In the genomic region with DNA sequence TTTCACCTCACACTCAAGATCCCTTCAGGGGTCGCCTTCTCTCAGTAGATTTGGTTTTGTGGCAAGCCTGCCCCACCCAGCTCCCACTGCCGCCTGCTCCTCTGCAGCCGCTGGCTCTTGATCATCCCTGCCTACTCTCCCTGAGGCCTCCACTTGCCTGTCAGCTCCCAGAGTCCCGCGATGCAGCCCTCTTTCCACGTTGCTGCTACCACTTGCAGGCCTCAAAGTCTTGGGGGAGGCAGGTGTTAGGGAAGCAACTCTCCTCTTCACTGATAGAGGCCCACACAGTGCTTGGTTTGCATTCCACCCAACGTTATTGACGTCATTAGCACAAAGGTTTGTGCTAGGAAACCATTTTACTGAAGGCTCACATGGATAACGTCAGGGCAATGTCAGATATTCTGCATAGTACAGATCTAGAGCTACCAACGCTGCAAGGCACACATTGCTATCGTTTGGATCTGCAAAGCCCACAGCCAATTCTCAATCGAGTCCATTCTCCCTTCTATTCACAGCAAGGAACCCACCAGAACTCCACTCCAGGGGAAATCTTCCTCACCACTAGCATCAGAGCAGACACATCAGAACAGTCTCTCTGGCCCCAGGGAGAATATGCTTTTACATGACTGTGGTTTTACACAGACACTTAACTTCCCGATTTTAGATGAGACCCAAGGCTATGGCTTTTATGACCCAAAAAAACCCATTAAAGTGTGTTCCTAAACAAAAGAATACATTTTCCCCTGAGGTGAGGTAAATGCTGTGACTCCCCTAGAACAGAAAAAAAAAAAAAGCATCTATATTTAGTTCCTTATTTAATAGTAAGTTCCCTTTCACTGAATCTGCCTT, we compare ENCODE assay signal across 3 cellular contexts.
TF ChIP-seq lines count a peak whose summit lies in the region.

No MANE protein-coding gene starts in this region.

TF ChIP-seq in SK-N-SH, 30 proteins besides CTCF, POLR2A, EP300 and RAD21 (continued from another document):
- TF ChIP-seq IRF3 (IDR thresholded peaks at IDR 0.05; ENCODE audit: low read depth, low read length) = no peak

TF ChIP-seq in SK-N-SH treated with all-trans-retinoic acid at 6 μM for 48 hours, 23 proteins besides CTCF, POLR2A, EP300 and RAD21 (continued from another document):
- TF ChIP-seq, protein P1, sequence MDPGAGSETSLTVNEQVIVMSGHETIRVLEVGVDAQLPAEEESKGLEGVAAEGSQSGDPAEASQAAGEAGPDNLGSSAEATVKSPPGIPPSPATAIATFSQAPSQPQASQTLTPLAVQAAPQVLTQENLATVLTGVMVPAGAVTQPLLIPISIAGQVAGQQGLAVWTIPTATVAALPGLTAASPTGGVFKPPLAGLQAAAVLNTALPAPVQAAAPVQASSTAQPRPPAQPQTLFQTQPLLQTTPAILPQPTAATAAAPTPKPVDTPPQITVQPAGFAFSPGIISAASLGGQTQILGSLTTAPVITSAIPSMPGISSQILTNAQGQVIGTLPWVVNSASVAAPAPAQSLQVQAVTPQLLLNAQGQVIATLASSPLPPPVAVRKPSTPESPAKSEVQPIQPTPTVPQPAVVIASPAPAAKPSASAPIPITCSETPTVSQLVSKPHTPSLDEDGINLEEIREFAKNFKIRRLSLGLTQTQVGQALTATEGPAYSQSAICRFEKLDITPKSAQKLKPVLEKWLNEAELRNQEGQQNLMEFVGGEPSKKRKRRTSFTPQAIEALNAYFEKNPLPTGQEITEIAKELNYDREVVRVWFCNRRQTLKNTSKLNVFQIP (CRISPR knock-in tag; IDR thresholded peaks at IDR 0.05; ENCODE audit: borderline replicate concordance, low read depth) = no peak
- no peak for TF ChIP-seq PPARA (CRISPR knock-in tag; IDR thresholded peaks at IDR 0.05; ENCODE audit: borderline replicate concordance)
- TF ChIP-seq ZFP3 (CRISPR knock-in tag; IDR thresholded peaks at IDR 0.05) = no peak
- TF ChIP-seq, protein P2, sequence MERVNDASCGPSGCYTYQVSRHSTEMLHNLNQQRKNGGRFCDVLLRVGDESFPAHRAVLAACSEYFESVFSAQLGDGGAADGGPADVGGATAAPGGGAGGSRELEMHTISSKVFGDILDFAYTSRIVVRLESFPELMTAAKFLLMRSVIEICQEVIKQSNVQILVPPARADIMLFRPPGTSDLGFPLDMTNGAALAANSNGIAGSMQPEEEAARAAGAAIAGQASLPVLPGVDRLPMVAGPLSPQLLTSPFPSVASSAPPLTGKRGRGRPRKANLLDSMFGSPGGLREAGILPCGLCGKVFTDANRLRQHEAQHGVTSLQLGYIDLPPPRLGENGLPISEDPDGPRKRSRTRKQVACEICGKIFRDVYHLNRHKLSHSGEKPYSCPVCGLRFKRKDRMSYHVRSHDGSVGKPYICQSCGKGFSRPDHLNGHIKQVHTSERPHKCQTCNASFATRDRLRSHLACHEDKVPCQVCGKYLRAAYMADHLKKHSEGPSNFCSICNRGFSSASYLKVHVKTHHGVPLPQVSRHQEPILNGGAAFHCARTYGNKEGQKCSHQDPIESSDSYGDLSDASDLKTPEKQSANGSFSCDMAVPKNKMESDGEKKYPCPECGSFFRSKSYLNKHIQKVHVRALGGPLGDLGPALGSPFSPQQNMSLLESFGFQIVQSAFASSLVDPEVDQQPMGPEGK (CRISPR knock-in tag; IDR thresholded peaks at IDR 0.05; ENCODE audit: borderline replicate concordance) = no peak
- TF ChIP-seq TCF4 (CRISPR knock-in tag; IDR thresholded peaks at IDR 0.05; ENCODE audit: borderline replicate concordance) = no peak
- no peak for TF ChIP-seq SNAI2 (CRISPR knock-in tag; IDR thresholded peaks at IDR 0.05)
- TF ChIP-seq, protein P3, sequence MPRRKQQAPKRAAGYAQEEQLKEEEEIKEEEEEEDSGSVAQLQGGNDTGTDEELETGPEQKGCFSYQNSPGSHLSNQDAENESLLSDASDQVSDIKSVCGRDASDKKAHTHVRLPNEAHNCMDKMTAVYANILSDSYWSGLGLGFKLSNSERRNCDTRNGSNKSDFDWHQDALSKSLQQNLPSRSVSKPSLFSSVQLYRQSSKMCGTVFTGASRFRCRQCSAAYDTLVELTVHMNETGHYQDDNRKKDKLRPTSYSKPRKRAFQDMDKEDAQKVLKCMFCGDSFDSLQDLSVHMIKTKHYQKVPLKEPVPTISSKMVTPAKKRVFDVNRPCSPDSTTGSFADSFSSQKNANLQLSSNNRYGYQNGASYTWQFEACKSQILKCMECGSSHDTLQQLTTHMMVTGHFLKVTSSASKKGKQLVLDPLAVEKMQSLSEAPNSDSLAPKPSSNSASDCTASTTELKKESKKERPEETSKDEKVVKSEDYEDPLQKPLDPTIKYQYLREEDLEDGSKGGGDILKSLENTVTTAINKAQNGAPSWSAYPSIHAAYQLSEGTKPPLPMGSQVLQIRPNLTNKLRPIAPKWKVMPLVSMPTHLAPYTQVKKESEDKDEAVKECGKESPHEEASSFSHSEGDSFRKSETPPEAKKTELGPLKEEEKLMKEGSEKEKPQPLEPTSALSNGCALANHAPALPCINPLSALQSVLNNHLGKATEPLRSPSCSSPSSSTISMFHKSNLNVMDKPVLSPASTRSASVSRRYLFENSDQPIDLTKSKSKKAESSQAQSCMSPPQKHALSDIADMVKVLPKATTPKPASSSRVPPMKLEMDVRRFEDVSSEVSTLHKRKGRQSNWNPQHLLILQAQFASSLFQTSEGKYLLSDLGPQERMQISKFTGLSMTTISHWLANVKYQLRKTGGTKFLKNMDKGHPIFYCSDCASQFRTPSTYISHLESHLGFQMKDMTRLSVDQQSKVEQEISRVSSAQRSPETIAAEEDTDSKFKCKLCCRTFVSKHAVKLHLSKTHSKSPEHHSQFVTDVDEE (CRISPR knock-in tag; IDR thresholded peaks at IDR 0.05) = no peak
- no peak for TF ChIP-seq ISL1 (CRISPR knock-in tag; IDR thresholded peaks at IDR 0.05)
- TF ChIP-seq CREB5 (CRISPR knock-in tag; IDR thresholded peaks at IDR 0.05; ENCODE audit: low read depth) = no peak
- no peak for TF ChIP-seq ESRRG (CRISPR knock-in tag; IDR thresholded peaks at IDR 0.05)
- TF ChIP-seq CSRNP3 (CRISPR knock-in tag; IDR thresholded peaks at IDR 0.05) = no peak
- no peak for TF ChIP-seq OSR1 (CRISPR knock-in tag; IDR thresholded peaks at IDR 0.05)
- no peak for TF ChIP-seq GLIS3 (CRISPR knock-in tag; IDR thresholded peaks at IDR 0.05)

TF ChIP-seq in GM23338, 12 proteins besides CTCF, POLR2A, EP300 and RAD21 (continued from another document):
- no peak for TF ChIP-seq REST (IDR thresholded peaks at IDR 0.05; ENCODE audit: unreplicated experiment)
- TF ChIP-seq JUNB (IDR thresholded peaks at IDR 0.05; ENCODE audit: unreplicated experiment) = no peak
- TF ChIP-seq NANOG (IDR thresholded peaks at IDR 0.05; ENCODE audit: borderline replicate concordance) = no peak
- TF ChIP-seq POLR2AphosphoS5 (IDR thresholded peaks at IDR 0.05; ENCODE audit: low read depth) = no peak
- TF ChIP-seq EZH2phosphoT487 (IDR thresholded peaks at IDR 0.05; ENCODE audit: unreplicated experiment) = no peak
- TF ChIP-seq ZNF114 (CRISPR knock-in tag; IDR thresholded peaks at IDR 0.05) = no peak
- TF ChIP-seq EZH2 (IDR thresholded peaks at IDR 0.05; ENCODE audit: low read depth, unreplicated experiment) = no peak
- TF ChIP-seq, protein P4, sequence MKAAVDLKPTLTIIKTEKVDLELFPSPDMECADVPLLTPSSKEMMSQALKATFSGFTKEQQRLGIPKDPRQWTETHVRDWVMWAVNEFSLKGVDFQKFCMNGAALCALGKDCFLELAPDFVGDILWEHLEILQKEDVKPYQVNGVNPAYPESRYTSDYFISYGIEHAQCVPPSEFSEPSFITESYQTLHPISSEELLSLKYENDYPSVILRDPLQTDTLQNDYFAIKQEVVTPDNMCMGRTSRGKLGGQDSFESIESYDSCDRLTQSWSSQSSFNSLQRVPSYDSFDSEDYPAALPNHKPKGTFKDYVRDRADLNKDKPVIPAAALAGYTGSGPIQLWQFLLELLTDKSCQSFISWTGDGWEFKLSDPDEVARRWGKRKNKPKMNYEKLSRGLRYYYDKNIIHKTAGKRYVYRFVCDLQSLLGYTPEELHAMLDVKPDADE (IDR thresholded peaks at IDR 0.05) = no peak
